ENCODE assay signal across 4 cellular contexts in the genomic region with DNA sequence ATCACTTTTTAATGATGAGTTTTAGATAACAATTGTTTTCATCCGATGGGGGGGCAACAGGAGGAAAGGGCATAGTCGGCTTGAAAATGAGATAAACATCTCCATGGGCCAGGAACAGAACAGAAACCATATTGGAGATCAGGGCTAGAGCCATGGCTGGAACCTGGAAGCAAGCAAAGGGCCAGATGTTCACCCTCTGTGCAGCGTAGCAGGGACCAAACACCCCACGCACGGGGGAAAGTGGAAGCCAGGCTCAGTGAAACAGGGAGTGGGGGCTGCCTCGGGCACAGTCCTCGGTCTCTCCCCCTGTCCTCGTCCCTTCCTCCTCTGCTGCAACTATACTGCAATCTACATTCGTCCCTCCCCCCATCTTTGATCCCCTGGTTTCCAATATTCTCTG.
TF ChIP-seq lines count a peak whose summit lies in the region.

No MANE protein-coding gene starts in this region.

TF ChIP-seq in liver, 16 proteins besides CTCF, POLR2A, EP300 and RAD21 (continues in another document):
- TF ChIP-seq TAF1 (conservative IDR thresholded peaks at IDR 0.05), result no peak
- TF ChIP-seq NR2F2 (IDR thresholded peaks at IDR 0.05), result no peak
- TF ChIP-seq RXRA (IDR thresholded peaks at IDR 0.05), result no peak
- no peak for TF ChIP-seq YY1 (IDR thresholded peaks at IDR 0.05)
- TF ChIP-seq, protein P1, sequence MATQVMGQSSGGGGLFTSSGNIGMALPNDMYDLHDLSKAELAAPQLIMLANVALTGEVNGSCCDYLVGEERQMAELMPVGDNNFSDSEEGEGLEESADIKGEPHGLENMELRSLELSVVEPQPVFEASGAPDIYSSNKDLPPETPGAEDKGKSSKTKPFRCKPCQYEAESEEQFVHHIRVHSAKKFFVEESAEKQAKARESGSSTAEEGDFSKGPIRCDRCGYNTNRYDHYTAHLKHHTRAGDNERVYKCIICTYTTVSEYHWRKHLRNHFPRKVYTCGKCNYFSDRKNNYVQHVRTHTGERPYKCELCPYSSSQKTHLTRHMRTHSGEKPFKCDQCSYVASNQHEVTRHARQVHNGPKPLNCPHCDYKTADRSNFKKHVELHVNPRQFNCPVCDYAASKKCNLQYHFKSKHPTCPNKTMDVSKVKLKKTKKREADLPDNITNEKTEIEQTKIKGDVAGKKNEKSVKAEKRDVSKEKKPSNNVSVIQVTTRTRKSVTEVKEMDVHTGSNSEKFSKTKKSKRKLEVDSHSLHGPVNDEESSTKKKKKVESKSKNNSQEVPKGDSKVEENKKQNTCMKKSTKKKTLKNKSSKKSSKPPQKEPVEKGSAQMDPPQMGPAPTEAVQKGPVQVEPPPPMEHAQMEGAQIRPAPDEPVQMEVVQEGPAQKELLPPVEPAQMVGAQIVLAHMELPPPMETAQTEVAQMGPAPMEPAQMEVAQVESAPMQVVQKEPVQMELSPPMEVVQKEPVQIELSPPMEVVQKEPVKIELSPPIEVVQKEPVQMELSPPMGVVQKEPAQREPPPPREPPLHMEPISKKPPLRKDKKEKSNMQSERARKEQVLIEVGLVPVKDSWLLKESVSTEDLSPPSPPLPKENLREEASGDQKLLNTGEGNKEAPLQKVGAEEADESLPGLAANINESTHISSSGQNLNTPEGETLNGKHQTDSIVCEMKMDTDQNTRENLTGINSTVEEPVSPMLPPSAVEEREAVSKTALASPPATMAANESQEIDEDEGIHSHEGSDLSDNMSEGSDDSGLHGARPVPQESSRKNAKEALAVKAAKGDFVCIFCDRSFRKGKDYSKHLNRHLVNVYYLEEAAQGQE (IDR thresholded peaks at IDR 0.05), result no peak
- TF ChIP-seq, protein P2, sequence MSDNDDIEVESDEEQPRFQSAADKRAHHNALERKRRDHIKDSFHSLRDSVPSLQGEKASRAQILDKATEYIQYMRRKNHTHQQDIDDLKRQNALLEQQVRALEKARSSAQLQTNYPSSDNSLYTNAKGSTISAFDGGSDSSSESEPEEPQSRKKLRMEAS (IDR thresholded peaks at IDR 0.05), result no peak
- TF ChIP-seq EGR1 (IDR thresholded peaks at IDR 0.05; ENCODE audit: low read depth in 2 of 2), result no peak
- TF ChIP-seq HNF4G (IDR thresholded peaks at IDR 0.05), result no peak
- TF ChIP-seq HNF4A (conservative IDR thresholded peaks at IDR 0.05), result no peak

TF ChIP-seq in HepG2, 621 proteins besides CTCF, POLR2A, EP300 and RAD21 (continues in another document):
- TF ChIP-seq, protein P3, sequence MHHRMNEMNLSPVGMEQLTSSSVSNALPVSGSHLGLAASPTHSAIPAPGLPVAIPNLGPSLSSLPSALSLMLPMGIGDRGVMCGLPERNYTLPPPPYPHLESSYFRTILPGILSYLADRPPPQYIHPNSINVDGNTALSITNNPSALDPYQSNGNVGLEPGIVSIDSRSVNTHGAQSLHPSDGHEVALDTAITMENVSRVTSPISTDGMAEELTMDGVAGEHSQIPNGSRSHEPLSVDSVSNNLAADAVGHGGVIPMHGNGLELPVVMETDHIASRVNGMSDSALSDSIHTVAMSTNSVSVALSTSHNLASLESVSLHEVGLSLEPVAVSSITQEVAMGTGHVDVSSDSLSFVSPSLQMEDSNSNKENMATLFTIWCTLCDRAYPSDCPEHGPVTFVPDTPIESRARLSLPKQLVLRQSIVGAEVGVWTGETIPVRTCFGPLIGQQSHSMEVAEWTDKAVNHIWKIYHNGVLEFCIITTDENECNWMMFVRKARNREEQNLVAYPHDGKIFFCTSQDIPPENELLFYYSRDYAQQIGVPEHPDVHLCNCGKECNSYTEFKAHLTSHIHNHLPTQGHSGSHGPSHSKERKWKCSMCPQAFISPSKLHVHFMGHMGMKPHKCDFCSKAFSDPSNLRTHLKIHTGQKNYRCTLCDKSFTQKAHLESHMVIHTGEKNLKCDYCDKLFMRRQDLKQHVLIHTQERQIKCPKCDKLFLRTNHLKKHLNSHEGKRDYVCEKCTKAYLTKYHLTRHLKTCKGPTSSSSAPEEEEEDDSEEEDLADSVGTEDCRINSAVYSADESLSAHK (CRISPR knock-in tag; IDR thresholded peaks at IDR 0.05; ENCODE audit: borderline replicate concordance), result no peak
- TF ChIP-seq, protein P4, sequence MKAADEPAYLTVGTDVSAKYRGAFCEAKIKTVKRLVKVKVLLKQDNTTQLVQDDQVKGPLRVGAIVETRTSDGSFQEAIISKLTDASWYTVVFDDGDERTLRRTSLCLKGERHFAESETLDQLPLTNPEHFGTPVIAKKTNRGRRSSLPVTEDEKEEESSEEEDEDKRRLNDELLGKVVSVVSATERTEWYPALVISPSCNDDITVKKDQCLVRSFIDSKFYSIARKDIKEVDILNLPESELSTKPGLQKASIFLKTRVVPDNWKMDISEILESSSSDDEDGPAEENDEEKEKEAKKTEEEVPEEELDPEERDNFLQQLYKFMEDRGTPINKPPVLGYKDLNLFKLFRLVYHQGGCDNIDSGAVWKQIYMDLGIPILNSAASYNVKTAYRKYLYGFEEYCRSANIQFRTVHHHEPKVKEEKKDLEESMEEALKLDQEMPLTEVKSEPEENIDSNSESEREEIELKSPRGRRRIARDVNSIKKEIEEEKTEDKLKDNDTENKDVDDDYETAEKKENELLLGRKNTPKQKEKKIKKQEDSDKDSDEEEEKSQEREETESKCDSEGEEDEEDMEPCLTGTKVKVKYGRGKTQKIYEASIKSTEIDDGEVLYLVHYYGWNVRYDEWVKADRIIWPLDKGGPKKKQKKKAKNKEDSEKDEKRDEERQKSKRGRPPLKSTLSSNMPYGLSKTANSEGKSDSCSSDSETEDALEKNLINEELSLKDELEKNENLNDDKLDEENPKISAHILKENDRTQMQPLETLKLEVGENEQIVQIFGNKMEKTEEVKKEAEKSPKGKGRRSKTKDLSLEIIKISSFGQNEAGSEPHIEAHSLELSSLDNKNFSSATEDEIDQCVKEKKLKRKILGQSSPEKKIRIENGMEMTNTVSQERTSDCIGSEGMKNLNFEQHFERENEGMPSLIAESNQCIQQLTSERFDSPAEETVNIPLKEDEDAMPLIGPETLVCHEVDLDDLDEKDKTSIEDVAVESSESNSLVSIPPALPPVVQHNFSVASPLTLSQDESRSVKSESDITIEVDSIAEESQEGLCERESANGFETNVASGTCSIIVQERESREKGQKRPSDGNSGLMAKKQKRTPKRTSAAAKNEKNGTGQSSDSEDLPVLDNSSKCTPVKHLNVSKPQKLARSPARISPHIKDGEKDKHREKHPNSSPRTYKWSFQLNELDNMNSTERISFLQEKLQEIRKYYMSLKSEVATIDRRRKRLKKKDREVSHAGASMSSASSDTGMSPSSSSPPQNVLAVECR (CRISPR knock-in tag; IDR thresholded peaks at IDR 0.05; ENCODE audit: borderline replicate concordance), result no peak
- TF ChIP-seq ZNF644 (CRISPR knock-in tag; IDR thresholded peaks at IDR 0.05; ENCODE audit: low read depth), result no peak
- TF ChIP-seq, protein P5, sequence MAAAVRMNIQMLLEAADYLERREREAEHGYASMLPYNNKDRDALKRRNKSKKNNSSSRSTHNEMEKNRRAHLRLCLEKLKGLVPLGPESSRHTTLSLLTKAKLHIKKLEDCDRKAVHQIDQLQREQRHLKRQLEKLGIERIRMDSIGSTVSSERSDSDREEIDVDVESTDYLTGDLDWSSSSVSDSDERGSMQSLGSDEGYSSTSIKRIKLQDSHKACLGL (CRISPR knock-in tag; IDR thresholded peaks at IDR 0.05), result no peak

TF ChIP-seq in K562, 482 proteins besides CTCF, POLR2A, EP300 and RAD21 (continues in another document):
- peak; percentile 96 for TF ChIP-seq ZNF175 (CRISPR knock-in tag; IDR thresholded peaks at IDR 0.05; ENCODE audit: low read depth)
- 0 out of 2 replicates have a peak, but pooled peaks have one; percentile 29 for TF ChIP-seq ELF2 (CRISPR knock-in tag; IDR thresholded peaks at IDR 0.05)
- TF ChIP-seq BHLHE40 (IDR thresholded peaks at IDR 0.05; ENCODE audit: low read length), result no peak
- TF ChIP-seq, protein P6, sequence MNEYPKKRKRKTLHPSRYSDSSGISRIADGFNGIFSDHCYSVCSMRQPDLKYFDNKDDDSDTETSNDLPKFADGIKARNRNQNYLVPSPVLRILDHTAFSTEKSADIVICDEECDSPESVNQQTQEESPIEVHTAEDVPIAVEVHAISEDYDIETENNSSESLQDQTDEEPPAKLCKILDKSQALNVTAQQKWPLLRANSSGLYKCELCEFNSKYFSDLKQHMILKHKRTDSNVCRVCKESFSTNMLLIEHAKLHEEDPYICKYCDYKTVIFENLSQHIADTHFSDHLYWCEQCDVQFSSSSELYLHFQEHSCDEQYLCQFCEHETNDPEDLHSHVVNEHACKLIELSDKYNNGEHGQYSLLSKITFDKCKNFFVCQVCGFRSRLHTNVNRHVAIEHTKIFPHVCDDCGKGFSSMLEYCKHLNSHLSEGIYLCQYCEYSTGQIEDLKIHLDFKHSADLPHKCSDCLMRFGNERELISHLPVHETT (CRISPR knock-in tag; conservative IDR thresholded peaks at IDR 0.05 in 1 of 2, IDR thresholded peaks at IDR 0.05 in 1 of 2), result peak in 1 of 2 experiments; percentile 78; a peak in 2 of 4 replicates
- no peak for TF ChIP-seq ZBED1 (IDR thresholded peaks at IDR 0.05)
- no peak for TF ChIP-seq ZFPM2 (CRISPR knock-in tag; IDR thresholded peaks at IDR 0.05)
- no peak; the same call in 1 of the 2 replicates for TF ChIP-seq BCL6 (CRISPR knock-in tag; IDR thresholded peaks at IDR 0.05)
- TF ChIP-seq, protein P7, sequence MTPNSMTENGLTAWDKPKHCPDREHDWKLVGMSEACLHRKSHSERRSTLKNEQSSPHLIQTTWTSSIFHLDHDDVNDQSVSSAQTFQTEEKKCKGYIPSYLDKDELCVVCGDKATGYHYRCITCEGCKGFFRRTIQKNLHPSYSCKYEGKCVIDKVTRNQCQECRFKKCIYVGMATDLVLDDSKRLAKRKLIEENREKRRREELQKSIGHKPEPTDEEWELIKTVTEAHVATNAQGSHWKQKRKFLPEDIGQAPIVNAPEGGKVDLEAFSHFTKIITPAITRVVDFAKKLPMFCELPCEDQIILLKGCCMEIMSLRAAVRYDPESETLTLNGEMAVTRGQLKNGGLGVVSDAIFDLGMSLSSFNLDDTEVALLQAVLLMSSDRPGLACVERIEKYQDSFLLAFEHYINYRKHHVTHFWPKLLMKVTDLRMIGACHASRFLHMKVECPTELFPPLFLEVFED (CRISPR knock-in tag; conservative IDR thresholded peaks at IDR 0.05), result no peak

TF ChIP-seq in GM23338, 12 proteins besides CTCF, POLR2A, EP300 and RAD21:
- TF ChIP-seq ZNF114 (CRISPR knock-in tag; IDR thresholded peaks at IDR 0.05), result no peak
- no peak for TF ChIP-seq POLR2AphosphoS5 (IDR thresholded peaks at IDR 0.05; ENCODE audit: low read depth)
- TF ChIP-seq ZNF331 (CRISPR knock-in tag; IDR thresholded peaks at IDR 0.05; ENCODE audit: low read depth), result no peak
- TF ChIP-seq, protein P1 (IDR thresholded peaks at IDR 0.05; ENCODE audit: unreplicated experiment), result no peak
- TF ChIP-seq EZH2 (IDR thresholded peaks at IDR 0.05; ENCODE audit: low read depth, unreplicated experiment), result no peak
